ENCODE assay signal across 8 cellular contexts in genomic region chr7:73308665-73309214, GRCh38. TPM values are rescaled to one million over a fixed set of nuclear protein-coding genes. Genes with fewer than 3 reads are reported as not detected.
A peak's percentile ranks its signal among the peaks of the same experiment; 100 is the strongest.
DNase-seq lines count a peak whose midpoint lies in the region; ATAC-seq, FAIRE-seq and TF ChIP-seq lines count a peak whose summit lies in the region.

Gene NSUN5, minus strand, starts transcription at chr7:73308826. Its CDS starts 36 bp downstream, at chr7:73308790.

- H3K9me3 Mint-ChIP-seq in naive thymus-derived CD8-positive, alpha-beta T cell, result no peaks in the 10 kb centered on the region

- POLR2A ChIA-PET in naive thymus-derived CD8-positive, alpha-beta T cell (lab: Charles Lee), result interaction anchor here (1.2 to 1.6 kb wide), 3 partner anchors 15 to 480 kb away, joined by 3 to 8 read pairs (median 3); partner anchors contain the start of genes BAZ1B and TYW1B

- peaks cover 0 to 23% (median 0%) of the 10 kb centered on the region in 3 donors for H3K36me3 ChIP-seq in Peyer's patch

- H3K4me1 Mint-ChIP-seq in naive thymus-derived CD8-positive, alpha-beta T cell, result peaks cover 19 to 43% (median 38%) of the 10 kb centered on the region in 4 donors

- H3K27me3 ChIP-seq in Peyer's patch, result no peaks in the 10 kb centered on the region

- H3K27me3 Mint-ChIP-seq in naive thymus-derived CD8-positive, alpha-beta T cell, result no peaks in the 10 kb centered on the region

- H3K4me1 ChIP-seq in Peyer's patch, result peaks cover 0 to 8% (median 3%) of the 10 kb centered on the region in 4 donors

- TF ChIP-seq CTCF in D721Med (IDR thresholded peaks at IDR 0.05; ENCODE audit: insufficient read depth, missing control alignments) (no peak), Peyer's patch (IDR thresholded peaks at IDR 0.05) (peak in 1 of 6 experiments; percentile 9), fibroblast of mammary gland (conservative IDR thresholded peaks at IDR 0.05; ENCODE audit: control insufficient read depth, insufficient read depth, low read depth, low read length) (no peak)

- H3K4me3 ChIP-seq in Peyer's patch (peak within 1 kb of the TSS; percentile 79 to 90 (median 81)), fibroblast of mammary gland (ENCODE audit: control insufficient read depth, low read depth, low read length) (peak within 1 kb of the TSS; percentile 69)

- DNase-seq in D721Med (ENCODE audit: insufficient read length, low spot score) (peak; percentile 85), HuH-7.5 (ENCODE audit: low spot score) (peak; percentile 99), Peyer's patch (peak; percentile 89 to 96 (median 95)), fibroblast of mammary gland (ENCODE audit: low read depth) (peak; percentile 65)
- DNase-seq in activated T-cell treated with anti-CD3 and anti-CD28 coated beads, Interleukin-2, amount 50 U/mL, for 48 hours, result peak; percentile 92 to 94
- peak; percentile 79 to 93 (median 88) for DNase-seq in naive thymus-derived CD8-positive, alpha-beta T cell
- DNase-seq in stimulated activated naive CD4-positive, alpha-beta T cell (lab: John Stamatoyannopoulos, UW), result peak; percentile 77 to 90 (median 82)

- H3K9me3 ChIP-seq in Peyer's patch, result no peaks in the 10 kb centered on the region

- FAIRE-seq in D721Med (lab: Jason Lieb, UNC), result no peak

- peak within 1 kb of the TSS; percentile 59 to 80 (median 66) for H3K27ac ChIP-seq in Peyer's patch

- peak; percentile 88 for ATAC-seq in GM21515 (IDR thresholded peaks at IDR 0.05; ENCODE audit: unreplicated experiment)
- peak; percentile 96 to 98 for ATAC-seq in naive thymus-derived CD8-positive, alpha-beta T cell

- peak within 1 kb of the TSS; percentile 95 to 100 (median 98) for H3K4me3 Mint-ChIP-seq in naive thymus-derived CD8-positive, alpha-beta T cell

- peak; percentile 42 to 63 for TF ChIP-seq POLR2A in Peyer's patch (IDR thresholded peaks at IDR 0.05)

- H3K27ac Mint-ChIP-seq in naive thymus-derived CD8-positive, alpha-beta T cell, result peak within 1 kb of the TSS; percentile 89 to 98 (median 96)

- H3K36me3 Mint-ChIP-seq in naive thymus-derived CD8-positive, alpha-beta T cell, result peaks cover 4 to 40% (median 7%) of the 10 kb centered on the region in 3 donors

RNA-seq across cellular contexts. Expression of gene NSUN5, which starts in this region (rescaled TPM):
- 10 to 100 TPM; 18.2 to 27.7 (median 25.2) TPM for total RNA-seq in Peyer's patch
- total RNA-seq in naive thymus-derived CD8-positive, alpha-beta T cell, result 10 to 100 TPM; 69.8 to 76.1 TPM
- polyA plus RNA-seq in naive thymus-derived CD8-positive, alpha-beta T cell, result 10 to 100 TPM; 37.4 to 60.8 (median 53.2) TPM

Comparison
In these comparisons a context has a peak if more than half of its experiments do, and no peak if none do; other contexts are left out.
1. Peak in every context shown above with its lines: DNase-seq, ATAC-seq, H3K4me3 ChIP-seq and H3K27ac ChIP-seq.